In genomic region chr17:78922876-78923498, GRCh38 we compare ENCODE assay signal across 8 cellular contexts. TPM values are rescaled to one million over a fixed set of nuclear protein-coding genes. Genes with fewer than 3 reads are reported as not detected.
DNase-seq lines count a peak whose midpoint lies in the region; ATAC-seq and TF ChIP-seq lines count a peak whose summit lies in the region.

No MANE protein-coding gene starts in this region.

- no peaks in the 10 kb centered on the region for H3K9me3 ChIP-seq in mononuclear cell (ENCODE audit: low read depth, low read length)

- H3K4me3 Mint-ChIP-seq in type B pancreatic cell = peak overlapping the region; percentile 90

- no peaks in the 10 kb centered on the region for H3K9me3 Mint-ChIP-seq in type B pancreatic cell

- DNase-seq in Right ventricle myocardium inferior (ENCODE audit: missing footprints) = peak; percentile 44
- no peak for DNase-seq in Right ventricle myocardium superior
- no peak for DNase-seq in brain microvascular endothelial cell
- no peak for DNase-seq in type B pancreatic cell (ENCODE audit: extremely low spot score, unreplicated experiment)
- DNase-seq in NCI-H2029 treated with DMSO at 0.1 percent for 48 hours (lab: John Stamatoyannopoulos, UW) = no peak
- DNase-seq in NCI-H2107 (lab: John Stamatoyannopoulos, UW) = no peak
- no peak for DNase-seq in dedifferentiated amniotic fluid mesenchymal stem cell (ENCODE audit: extremely low spot score)

- H3K27ac Mint-ChIP-seq in type B pancreatic cell = peak overlapping the region; percentile 86

- TF ChIP-seq CTCF in brain microvascular endothelial cell (IDR thresholded peaks at IDR 0.05; ENCODE audit: low read depth, low read length, missing control alignments) = no peak
- no peak for TF ChIP-seq CTCF in type B pancreatic cell (conservative IDR thresholded peaks at IDR 0.05)

- in situ Hi-C loops in brain microvascular endothelial cell (cut with HindIII; ENCODE audit: low pct_ligation_motif_present, low sequenced_read_pairs) = no loop called here

- no peaks in the 10 kb centered on the region for H3K36me3 ChIP-seq in brain microvascular endothelial cell (replicated peaks)

- H3K4me3 ChIP-seq in brain microvascular endothelial cell (ENCODE audit: low read depth, low read length) = peak overlapping the region; percentile 85
- H3K4me3 ChIP-seq in mononuclear cell (ENCODE audit: low read length) = peak overlapping the region; percentile 60

- H3K27me3 ChIP-seq in brain microvascular endothelial cell (replicated peaks) = no peaks in the 10 kb centered on the region
- H3K27me3 ChIP-seq in mononuclear cell (ENCODE audit: insufficient read depth, low read length) = no peaks in the 10 kb centered on the region

- peaks cover 9% of the 10 kb centered on the region for H3K36me3 Mint-ChIP-seq in type B pancreatic cell

- H3K4me1 Mint-ChIP-seq in type B pancreatic cell (ENCODE audit: unreplicated experiment) = peaks cover 52% of the 10 kb centered on the region

- intact Hi-C loops in Right ventricle myocardium inferior (cut with DNase I) = loop anchor here (5.0 kb wide), 1 partner anchor 41 kb away; no protein-coding TSS in a partner anchor
- intact Hi-C loops in Right ventricle myocardium superior (cut with DNase I) = loop anchor here (5.0 kb wide), 1 partner anchor 36 kb away; no protein-coding TSS in a partner anchor

- H3K27me3 Mint-ChIP-seq in type B pancreatic cell = no peaks in the 10 kb centered on the region

- ATAC-seq in Right ventricle myocardium inferior (no peak), Right ventricle myocardium superior (ENCODE audit: poor library complexity) (no peak)

- H3K4me1 ChIP-seq in mononuclear cell (ENCODE audit: insufficient read depth, low read length) = peaks cover 68% of the 10 kb centered on the region

- no peak overlapping the region for H3K27ac ChIP-seq in brain microvascular endothelial cell

RNA-seq across cellular contexts. Expression of gene TIMP2, which starts 2.2 kb away (rescaled TPM):
- total RNA-seq in Right ventricle myocardium inferior = 138 TPM
- 114 TPM for total RNA-seq in Right ventricle myocardium superior
- total RNA-seq in mononuclear cell = 19.9 TPM
- 125 and 192 TPM in 2 replicates for total RNA-seq in type B pancreatic cell (ENCODE audit: low replicate concordance)

RNA-seq across cellular contexts. Expression of gene CEP295NL, which starts 20.0 kb away (rescaled TPM):
- 0.60 TPM for total RNA-seq in Right ventricle myocardium inferior
- 0.70 TPM for total RNA-seq in Right ventricle myocardium superior
- total RNA-seq in mononuclear cell = 5.9 TPM
- 3.8 and 4.4 TPM in 2 replicates for total RNA-seq in type B pancreatic cell (ENCODE audit: low replicate concordance)

RNA-seq across cellular contexts. Expression of gene LGALS3BP, which starts 56.7 kb away (rescaled TPM):
- total RNA-seq in Right ventricle myocardium inferior (611 TPM), Right ventricle myocardium superior (499 TPM), mononuclear cell (20.5 TPM), type B pancreatic cell (ENCODE audit: low replicate concordance) (154 and 202 TPM in 2 replicates)
